11 cellular contexts compared by ENCODE assay signal in genomic region chr14:61281911-61282310, GRCh38. TPM values are rescaled to one million over a fixed set of nuclear protein-coding genes. Genes with fewer than 3 reads are reported as not detected.
DNase-seq lines count a peak whose midpoint lies in the region; ATAC-seq and TF ChIP-seq lines count a peak whose summit lies in the region.
"Had no signal": no experiment of that assay in that cellular context is flagged by ENCODE, and none has a peak within 500 bp of the region (broad histone marks: within the 10 kb centered on the region; RNA-seq: fewer than 3 reads in every experiment).

No MANE protein-coding gene starts in this region.

- peak overlapping the region; percentile 100 for H3K4me3 Mint-ChIP-seq in Calu3 (ENCODE audit: low read depth, unreplicated experiment)

- CTCF ChIA-PET in Calu3 (lab: Charles Lee), result interaction anchor here (0.7 kb wide), 2 partner anchors 559 to 1033 kb away, joined by 3 to 5 read pairs; partner anchors contain the start of gene PPM1A

- H3K27me3 ChIP-seq in parathyroid adenoma (ENCODE audit: control insufficient read depth, insufficient read depth, low read length) (no peaks in the 10 kb centered on the region), uterus (peaks cover 0 to 22% of the 10 kb centered on the region in 2 donors)

- ATAC-seq in GM19467 (IDR thresholded peaks at IDR 0.05; ENCODE audit: unreplicated experiment) (no peak), omental fat pad (ENCODE audit: low FRiP score) (no peak)

- peaks cover 38% of the 10 kb centered on the region for H3K4me1 Mint-ChIP-seq in Calu3 (ENCODE audit: low read depth, unreplicated experiment)

- H3K4me3 ChIP-seq in parathyroid adenoma (ENCODE audit: low read depth, low read length) (peak overlapping the region; percentile 82), uterus (no peak overlapping the region)

- no peak overlapping the region for H3K9ac ChIP-seq in parathyroid adenoma

- no peak for TF ChIP-seq CTCF in Calu3 (IDR thresholded peaks at IDR 0.05; ENCODE audit: unreplicated experiment)
- no peak for TF ChIP-seq CTCF in parathyroid adenoma (IDR thresholded peaks at IDR 0.05)
- TF ChIP-seq CTCF in uterus (IDR thresholded peaks at IDR 0.05), result no peak
- TF ChIP-seq CTCF in omental fat pad (IDR thresholded peaks at IDR 0.05), result no peak

- TSS peak; percentile 94 for BruUV-seq in Calu3 (replicated peaks; lab: Mats Ljungman, UMichigan)

- H2AFZ ChIP-seq in parathyroid adenoma, result peak overlapping the region; percentile 91

- peak overlapping the region; percentile 55 for H3K27ac Mint-ChIP-seq in Calu3 (ENCODE audit: unreplicated experiment)

- peak overlapping the region; percentile 96 for H3K4me2 ChIP-seq in parathyroid adenoma (ENCODE audit: low read length)

- H3K36me3 Mint-ChIP-seq in Calu3 (ENCODE audit: insufficient read depth, unreplicated experiment), result peaks cover 32% of the 10 kb centered on the region

- H3K9me3 Mint-ChIP-seq in Calu3 (ENCODE audit: low read depth, unreplicated experiment), result no peaks in the 10 kb centered on the region

- no peak for DNase-seq in Calu3
- DNase-seq in NCI-H2171 (lab: John Stamatoyannopoulos, UW), result peak; percentile 6
- peak; percentile 62 for DNase-seq in fibroblast of gingiva (ENCODE audit: low read depth)
- DNase-seq in uterus, result no peak
- no peak for DNase-seq in erythroblast (lab: John Stamatoyannopoulos, UW)
- no peak for DNase-seq in omental fat pad (ENCODE audit: low spot score)
- DNase-seq: GOT3, NCI-H1092 had no signal

- H3K27ac ChIP-seq in parathyroid adenoma, result peak overlapping the region; percentile 98
- no peak overlapping the region for H3K27ac ChIP-seq in uterus

- TF ChIP-seq POLR2A in uterus (IDR thresholded peaks at IDR 0.05) (no peak), erythroblast (IDR thresholded peaks at IDR 0.05; ENCODE audit: low read length) (no peak)

- no peaks in the 10 kb centered on the region for H3K9me3 ChIP-seq in parathyroid adenoma (ENCODE audit: control insufficient read depth, low read length)
- no peaks in the 10 kb centered on the region for H3K9me3 ChIP-seq in uterus
- H3K9me3 ChIP-seq: adrenal gland had no signal

- H3K27me3 Mint-ChIP-seq in Calu3 (ENCODE audit: unreplicated experiment), result no peaks in the 10 kb centered on the region

- H3K4me1 ChIP-seq in parathyroid adenoma (peaks cover 7% of the 10 kb centered on the region), uterus (no peaks in the 10 kb centered on the region)

- intact Hi-C loops in Calu3 (cut with micrococcal nuclease; ENCODE audit: unreplicated experiment) (no loop called here), uterus (cut with DNase I; ENCODE audit: low total_unique reads) (no loop called here)

- no peaks in the 10 kb centered on the region for H3K36me3 ChIP-seq in parathyroid adenoma (ENCODE audit: control insufficient read depth, insufficient read depth, low read length)
- H3K36me3 ChIP-seq in uterus, result no peaks in the 10 kb centered on the region
- H3K36me3 ChIP-seq: adrenal gland had no signal

- peaks cover 7% of the 10 kb centered on the region for H3K79me2 ChIP-seq in parathyroid adenoma

RNA-seq across cellular contexts. Expression of gene TMEM30B, which starts 0.8 kb away (rescaled TPM):
- 55.5 and 79.2 TPM in 2 replicates for total RNA-seq in Calu3 (2022)
- 1 to 10 TPM; 1.8 to 6.4 (median 3.3) TPM for total RNA-seq in uterus
- 1 to 10 TPM; 1.9 to 4.6 (median 2.5) TPM for total RNA-seq in omental fat pad

RNA-seq across cellular contexts. Expression of gene PRKCH, which starts 39.5 kb away (rescaled TPM):
- total RNA-seq in Calu3 (2022) (18.5 and 22.3 TPM in 2 replicates), uterus (100 to 1,000 TPM in 1 of 4 donors, 10 to 100 TPM in 3; 17.9 to 105 (median 63.5) TPM), omental fat pad (10 to 100 TPM; 15.7 to 74.7 (median 38.4) TPM)

Comparison
In these comparisons a context has a peak if more than half of its experiments do, and no peak if none do; other contexts are left out.
1. DNase-seq: peak in NCI-H2171 (single experiment) and fibroblast of gingiva (single experiment); none in Calu3 (single experiment), uterus (0 of 2), erythroblast (0 of 2) and omental fat pad (single experiment).